ENCODE assay signal across 16 cellular contexts in the genomic region with DNA sequence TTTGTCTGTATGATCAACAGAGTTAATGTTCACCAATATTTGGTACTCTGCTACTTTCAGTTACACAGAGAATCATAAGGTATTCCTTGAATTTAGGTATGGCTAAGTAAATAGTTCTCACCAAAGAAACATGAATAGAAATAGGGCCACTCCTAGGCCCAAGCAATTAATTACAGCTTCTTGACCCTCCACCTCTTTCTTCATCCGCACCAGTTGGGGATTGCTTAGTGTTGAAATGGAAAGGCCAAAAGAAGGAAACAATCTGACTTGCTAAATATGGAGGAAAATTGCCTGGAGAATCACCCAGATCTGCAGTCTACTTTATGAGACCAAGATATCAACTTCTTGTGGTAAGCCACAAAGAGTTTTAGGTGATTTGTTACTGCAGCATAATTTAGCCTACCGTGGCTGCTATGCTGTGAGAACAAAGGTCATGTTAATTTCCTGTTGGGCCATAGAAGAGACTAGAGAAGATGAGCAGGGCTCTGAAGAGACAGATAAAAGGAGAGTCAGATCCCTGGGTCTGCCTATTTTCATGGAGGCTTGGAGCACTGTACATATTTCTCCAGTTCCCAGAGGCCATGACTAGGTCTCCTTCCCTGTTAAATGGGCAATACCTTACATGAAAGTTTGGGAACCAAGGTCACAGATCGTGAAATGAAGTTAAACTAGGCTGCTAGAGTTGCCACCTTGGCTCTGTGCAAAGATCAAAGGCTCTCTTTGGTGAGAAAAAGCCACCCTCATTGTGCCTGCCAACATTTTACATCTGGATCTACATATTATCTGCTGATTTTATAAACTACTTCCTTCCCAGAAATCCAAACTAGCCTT.
A peak's percentile ranks its signal among the peaks of the same experiment; 100 is the strongest.
DNase-seq lines count a peak whose midpoint lies in the region; ATAC-seq and TF ChIP-seq lines count a peak whose summit lies in the region.
"Had no signal": no experiment of that assay in that cellular context is flagged by ENCODE, and none has a peak within 500 bp of the region (broad histone marks: within the 10 kb centered on the region; RNA-seq: fewer than 3 reads in every experiment).

No MANE protein-coding gene starts in this region.

- peak; percentile 44 for ATAC-seq in stimulated activated effector memory CD8-positive, alpha-beta T cell treated with anti-CD3 and anti-CD28 coated beads, Interleukin-12 subunit alpha, Interleukin-12 subunit beta, amount 100 ng/mL, for 72 hours
- no peak for ATAC-seq in HG03520 (IDR thresholded peaks at IDR 0.05; ENCODE audit: unreplicated experiment)

- CTCF ChIA-PET in activated CD4-positive, alpha-beta T cell treated with anti-CD3 and anti-CD28 coated beads, Interleukin-2, amount 10 ng/mL, durations not matched to agents 7 days and 5 days (lab: Charles Lee): interaction anchor here (0.7 to 1.2 kb wide), 2 partner anchors 12 to 15 kb away, joined by 3 read pairs; no protein-coding TSS in a partner anchor

- H3K36me3 Mint-ChIP-seq in activated CD4-positive, alpha-beta T cell treated with anti-CD3 and anti-CD28 coated beads, Interleukin-2, amount 10 ng/mL, durations not matched to agents 7 days and 5 days (ENCODE audit: low read depth): no peaks in the 10 kb centered on the region
- H3K36me3 Mint-ChIP-seq in stimulated activated effector memory CD8-positive, alpha-beta T cell treated with anti-CD3 and anti-CD28 coated beads, Interleukin-12 subunit alpha, Interleukin-12 subunit beta, amount 100 ng/mL, for 72 hours: no peaks in the 10 kb centered on the region
- H3K36me3 Mint-ChIP-seq in chondrocyte (ENCODE audit: low read depth): no peaks in the 10 kb centered on the region
- H3K36me3 Mint-ChIP-seq: immature natural killer cell, mesothelial cell of epicardium, type B pancreatic cell had no signal

- H3K36me3 ChIP-seq in MM.1S (replicated peaks; ENCODE audit: insufficient read depth, low read length) (no peaks in the 10 kb centered on the region), adipocyte (ENCODE audit: control insufficient read depth, insufficient read depth, low read length, severe bottlenecking) (no peaks in the 10 kb centered on the region)
- H3K36me3 ChIP-seq: gastrocnemius medialis, pancreas had no signal

- POLR2A ChIA-PET in activated CD4-positive, alpha-beta T cell treated with anti-CD3 and anti-CD28 coated beads, Interleukin-2, amount 10 ng/mL, durations not matched to agents 7 days and 5 days (lab: Charles Lee): no interaction called here

- no peak overlapping the region for H3K4me3 Mint-ChIP-seq in activated CD4-positive, alpha-beta T cell treated with anti-CD3 and anti-CD28 coated beads, Interleukin-2, amount 10 ng/mL, durations not matched to agents 7 days and 5 days
- peak overlapping the region; percentile 11 for H3K4me3 Mint-ChIP-seq in stimulated activated effector memory CD8-positive, alpha-beta T cell treated with anti-CD3 and anti-CD28 coated beads, Interleukin-12 subunit alpha, Interleukin-12 subunit beta, amount 100 ng/mL, for 72 hours
- no peak overlapping the region for H3K4me3 Mint-ChIP-seq in chondrocyte (ENCODE audit: unreplicated experiment)
- H3K4me3 Mint-ChIP-seq: immature natural killer cell, mesothelial cell of epicardium, type B pancreatic cell had no signal

- no peaks in the 10 kb centered on the region for H4K20me1 ChIP-seq in MM.1S (ENCODE audit: insufficient read depth, low read length)

- no peak overlapping the region for H2AFZ ChIP-seq in MM.1S (ENCODE audit: low read length)
- H2AFZ ChIP-seq: GM23248, PC-9 had no signal

- peaks cover 30% of the 10 kb centered on the region for H3K4me1 Mint-ChIP-seq in activated CD4-positive, alpha-beta T cell treated with anti-CD3 and anti-CD28 coated beads, Interleukin-2, amount 10 ng/mL, durations not matched to agents 7 days and 5 days
- no peaks in the 10 kb centered on the region for H3K4me1 Mint-ChIP-seq in stimulated activated effector memory CD8-positive, alpha-beta T cell treated with anti-CD3 and anti-CD28 coated beads, Interleukin-12 subunit alpha, Interleukin-12 subunit beta, amount 100 ng/mL, for 72 hours
- peaks cover 14% of the 10 kb centered on the region for H3K4me1 Mint-ChIP-seq in chondrocyte (ENCODE audit: low read depth)
- H3K4me1 Mint-ChIP-seq: mesothelial cell of epicardium had no signal

- H3K27ac ChIP-seq in MM.1S (ENCODE audit: low read length): no peak overlapping the region
- H3K27ac ChIP-seq: gastrocnemius medialis, GM23248, HL-60, pancreas, PC-9 had no signal

- TF ChIP-seq CTCF in MM.1S (IDR thresholded peaks at IDR 0.05; ENCODE audit: low read length) (no peak), chondrocyte (IDR thresholded peaks at IDR 0.05) (no peak)

- H3K9me3 Mint-ChIP-seq in activated CD4-positive, alpha-beta T cell treated with anti-CD3 and anti-CD28 coated beads, Interleukin-2, amount 10 ng/mL, durations not matched to agents 7 days and 5 days: peaks cover 8% of the 10 kb centered on the region
- no peaks in the 10 kb centered on the region for H3K9me3 Mint-ChIP-seq in stimulated activated effector memory CD8-positive, alpha-beta T cell treated with anti-CD3 and anti-CD28 coated beads, Interleukin-12 subunit alpha, Interleukin-12 subunit beta, amount 100 ng/mL, for 72 hours
- peaks cover under 1% of the 10 kb centered on the region for H3K9me3 Mint-ChIP-seq in chondrocyte (ENCODE audit: low read depth)

- H3K27ac Mint-ChIP-seq in activated CD4-positive, alpha-beta T cell treated with anti-CD3 and anti-CD28 coated beads, Interleukin-2, amount 10 ng/mL, durations not matched to agents 7 days and 5 days: peak overlapping the region; percentile 82
- H3K27ac Mint-ChIP-seq in stimulated activated effector memory CD8-positive, alpha-beta T cell treated with anti-CD3 and anti-CD28 coated beads, Interleukin-12 subunit alpha, Interleukin-12 subunit beta, amount 100 ng/mL, for 72 hours: no peak overlapping the region
- H3K27ac Mint-ChIP-seq in chondrocyte (ENCODE audit: unreplicated experiment): no peak overlapping the region
- H3K27ac Mint-ChIP-seq: immature natural killer cell, mesothelial cell of epicardium, type B pancreatic cell had no signal

- no peaks in the 10 kb centered on the region for H3K79me2 ChIP-seq in MM.1S (ENCODE audit: low read length)

- H3K4me1 ChIP-seq in MM.1S (ENCODE audit: low read length) (peaks cover 9% of the 10 kb centered on the region; the same call in 1 of the 2 replicates), adipocyte (ENCODE audit: control insufficient read depth, insufficient read depth, low read length) (peaks cover 34% of the 10 kb centered on the region)
- H3K4me1 ChIP-seq: gastrocnemius medialis, pancreas had no signal

- no peak overlapping the region for H3K9ac ChIP-seq in MM.1S (ENCODE audit: low read length)
- peak overlapping the region; percentile 51 for H3K9ac ChIP-seq in adipocyte (ENCODE audit: low read length)
- H3K9ac ChIP-seq: GM23248 had no signal

- no peaks in the 10 kb centered on the region for H3K9me3 ChIP-seq in MM.1S (replicated peaks; ENCODE audit: insufficient read depth, low read length)
- peaks cover 2% of the 10 kb centered on the region for H3K9me3 ChIP-seq in adipocyte (ENCODE audit: control insufficient read depth, low read length)
- H3K9me3 ChIP-seq: gastrocnemius medialis, pancreas had no signal

- H3K4me3 ChIP-seq in MM.1S (ENCODE audit: low read length): no peak overlapping the region
- no peak overlapping the region for H3K4me3 ChIP-seq in adipocyte (ENCODE audit: low read length)
- H3K4me3 ChIP-seq: gastrocnemius medialis, GM23248, pancreas, PC-9 had no signal

- peak; percentile 17 for DNase-seq in activated CD4-positive, alpha-beta T cell treated with anti-CD3 and anti-CD28 coated beads, Interleukin-2, amount 10 ng/mL, durations not matched to agents 7 days and 5 days
- no peak for DNase-seq in activated CD4-positive, alpha-beta T cell treated with anti-CD3 and anti-CD28 coated beads, Interleukin-2, amount 50 U/mL, for 4 hours
- DNase-seq in MM.1S (peak; percentile 67), adipocyte (ENCODE audit: low read depth) (no peak), chondrocyte (ENCODE audit: low spot score) (no peak)
- no peak for DNase-seq in stimulated activated effector memory CD8-positive, alpha-beta T cell treated with anti-CD3 and anti-CD28 coated beads, Interleukin-12 subunit alpha, Interleukin-12 subunit beta, amount 100 ng/mL, for 72 hours (ENCODE audit: low spot score in 2 of 2)
- DNase-seq in activated effector memory CD4-positive, alpha-beta T cell treated with anti-CD3 and anti-CD28 coated beads, Interleukin-2, amount 50 U/mL, for 16 hours: no peak
- DNase-seq: gastrocnemius medialis, GM23248, immature natural killer cell, pancreas, PC-9 had no signal

- no peaks in the 10 kb centered on the region for H3K27me3 Mint-ChIP-seq in activated CD4-positive, alpha-beta T cell treated with anti-CD3 and anti-CD28 coated beads, Interleukin-2, amount 10 ng/mL, durations not matched to agents 7 days and 5 days
- no peaks in the 10 kb centered on the region for H3K27me3 Mint-ChIP-seq in chondrocyte (ENCODE audit: low read depth)
- H3K27me3 Mint-ChIP-seq: type B pancreatic cell had no signal

- no peaks in the 10 kb centered on the region for H3K9me2 ChIP-seq in MM.1S (replicated peaks; ENCODE audit: insufficient read depth, low read length)

- no peaks in the 10 kb centered on the region for H3F3A ChIP-seq in MM.1S (ENCODE audit: insufficient read depth, low read length)

- no peak overlapping the region for H3K4me2 ChIP-seq in MM.1S (ENCODE audit: low read depth, low read length)
- H3K4me2 ChIP-seq: PC-9 had no signal

- H3K27me3 ChIP-seq in MM.1S (replicated peaks; ENCODE audit: insufficient read depth, low read length): no peaks in the 10 kb centered on the region
- H3K27me3 ChIP-seq in adipocyte (replicated peaks; ENCODE audit: control insufficient read depth, insufficient read depth, low read length): no peaks in the 10 kb centered on the region
- H3K27me3 ChIP-seq: gastrocnemius medialis, pancreas had no signal

Comparison
In these comparisons a context has a peak if more than half of its experiments do, and no peak if none do; other contexts are left out.
1. DNase-seq: peak in activated CD4-positive, alpha-beta T cell treated with anti-CD3 and anti-CD28 coated beads, Interleukin-2, amount 10 ng/mL, durations not matched to agents 7 days and 5 days (single experiment) and MM.1S (single experiment); none in activated CD4-positive, alpha-beta T cell treated with anti-CD3 and anti-CD28 coated beads, Interleukin-2, amount 50 U/mL, for 4 hours (0 of 2), adipocyte (single experiment), stimulated activated effector memory CD8-positive, alpha-beta T cell treated with anti-CD3 and anti-CD28 coated beads, Interleukin-12 subunit alpha, Interleukin-12 subunit beta, amount 100 ng/mL, for 72 hours (0 of 2), chondrocyte (single experiment) and activated effector memory CD4-positive, alpha-beta T cell treated with anti-CD3 and anti-CD28 coated beads, Interleukin-2, amount 50 U/mL, for 16 hours (single experiment).